In genomic region chr20:1287306-1287705, GRCh38 we compare ENCODE assay signal across 15 cellular contexts. TPM values are rescaled to one million over a fixed set of nuclear protein-coding genes. Genes with fewer than 3 reads are reported as not detected.
DNase-seq lines count a peak whose midpoint lies in the region; ATAC-seq lines count a peak whose summit lies in the region.
"Had no signal": no experiment of that assay in that cellular context is flagged by ENCODE, and none has a peak within 500 bp of the region (broad histone marks: within the 10 kb centered on the region; RNA-seq: fewer than 3 reads in every experiment).

No MANE protein-coding gene starts in this region.

- H3K4me3 Mint-ChIP-seq in activated naive CD8-positive, alpha-beta T cell, result peak overlapping the region; percentile 85

- in situ Hi-C loops in SK-MEL-5 (cut with HindIII; ENCODE audit: low pct_unique_long_range_greater_than_20kb, low sequenced_read_pairs), result no loop called here

- peaks cover 7% of the 10 kb centered on the region for H3K36me3 Mint-ChIP-seq in activated naive CD8-positive, alpha-beta T cell

- ATAC-seq in HG03280 (IDR thresholded peaks at IDR 0.05; ENCODE audit: unreplicated experiment), result no peak

- H3K27me3 Mint-ChIP-seq in activated naive CD8-positive, alpha-beta T cell, result no peaks in the 10 kb centered on the region

- peaks cover 81% of the 10 kb centered on the region for H3K4me1 Mint-ChIP-seq in activated naive CD8-positive, alpha-beta T cell (ENCODE audit: low read depth)

- no peaks in the 10 kb centered on the region for H3K27me3 ChIP-seq in H7 (ENCODE audit: control insufficient read depth, insufficient read depth, low read length)
- H3K27me3 ChIP-seq: esophagus muscularis mucosa had no signal

- peak; percentile 23 for DNase-seq in stimulated activated CD4-positive, alpha-beta T cell treated with anti-CD3 and anti-CD28 coated beads, Interleukin-15, amount 100 ng/mL, for 24 hours
- no peak for DNase-seq in stimulated activated CD4-positive, alpha-beta T cell treated with anti-CD3 and anti-CD28 coated beads, Interleukin-2, amount 100 ng/mL, for 48 hours
- DNase-seq in SK-MEL-5 (ENCODE audit: low read depth, low spot score), result peak; percentile 52
- DNase-seq in superior temporal gyrus (ENCODE audit: extremely low spot score), result peak; percentile 9
- DNase-seq in COR-L47 (lab: John Stamatoyannopoulos, UW), result no peak
- DNase-seq in H7, result no peak
- DNase-seq: effector memory CD4-positive, alpha-beta T cell; kidney glomerular epithelial cell; mammary epithelial cell; NCI-H1417; NCI-H510A treated with DMSO at 0.1 percent for 48 hours; retina had no signal

- H3K27ac Mint-ChIP-seq in activated naive CD8-positive, alpha-beta T cell, result peak overlapping the region; percentile 95

- no peaks in the 10 kb centered on the region for H3K36me3 ChIP-seq in H7 (replicated peaks; ENCODE audit: control insufficient read depth, insufficient read depth, low read length)

- H3K4me3 ChIP-seq in H7 (ENCODE audit: insufficient read depth, low read depth, low read length), result no peak overlapping the region
- H3K4me3 ChIP-seq: esophagus muscularis mucosa had no signal

- no peaks in the 10 kb centered on the region for H3K9me3 Mint-ChIP-seq in activated naive CD8-positive, alpha-beta T cell (ENCODE audit: low read depth)

RNA-seq across cellular contexts. Expression of gene SNPH, which starts 21.2 kb away (rescaled TPM):
- total RNA-seq in SK-MEL-5 (2014; rRNA removed; shearing (Covaris generic)), result 9.4 and 10.7 TPM in 2 replicates
- 13.2 and 15.7 TPM in 2 replicates for polyA plus RNA-seq in SK-MEL-5 (2015; cell fraction: cytosol; rRNA removed)
- polyA plus RNA-seq in SK-MEL-5 (2015; cell fraction: nucleus; rRNA removed), result 12.8 and 17.3 TPM in 2 replicates
- total RNA-seq in H7 (2014; rRNA removed; shearing (Covaris generic)), result 2.6 and 4.0 TPM in 2 replicates

RNA-seq across cellular contexts. Expression of gene SDCBP2, which starts 41.6 kb away (rescaled TPM):
- total RNA-seq in SK-MEL-5 (2014; rRNA removed; shearing (Covaris generic)), result 0.32 and 0.50 TPM in 2 replicates
- polyA plus RNA-seq in SK-MEL-5 (2015; cell fraction: cytosol; rRNA removed), result 0.19 and 0.69 TPM in 2 replicates
- polyA plus RNA-seq in SK-MEL-5 (2015; cell fraction: nucleus; rRNA removed), result 0.26 and 0.76 TPM in 2 replicates
- total RNA-seq in H7 (2014; rRNA removed; shearing (Covaris generic)), result 1.1 and 1.9 TPM in 2 replicates

Comparison
In these comparisons a context has a peak if more than half of its experiments do, and no peak if none do; other contexts are left out.
1. DNase-seq: peak in stimulated activated CD4-positive, alpha-beta T cell treated with anti-CD3 and anti-CD28 coated beads, Interleukin-15, amount 100 ng/mL, for 24 hours (single experiment), SK-MEL-5 (single experiment) and superior temporal gyrus (single experiment); none in stimulated activated CD4-positive, alpha-beta T cell treated with anti-CD3 and anti-CD28 coated beads, Interleukin-2, amount 100 ng/mL, for 48 hours (0 of 2), COR-L47 (single experiment) and H7 (single experiment).